29 cellular contexts compared by ENCODE assay signal in genomic region chr11:134757633-134758032, GRCh38.
"Had no signal": no experiment of that assay in that cellular context is flagged by ENCODE, and none has a peak within 500 bp of the region (broad histone marks: within the 10 kb centered on the region; RNA-seq: fewer than 3 reads in every experiment).

No MANE protein-coding gene starts in this region.

- H3K4me1 ChIP-seq: SJCRH30 had no signal

- H3K4me3 ChIP-seq: PC-9, SJCRH30, SK-N-MC had no signal

- H3K27ac ChIP-seq: PC-9, RWPE1, SJCRH30, SK-N-MC had no signal

- H2AFZ ChIP-seq: PC-9 had no signal

- ATAC-seq: Panc1, Right ventricle myocardium inferior, SK-N-SH treated with all-trans-retinoic acid at 6 μM for 48 hours had no signal

- H3K9me3 ChIP-seq: SJCRH30 had no signal

- H3K4me2 ChIP-seq: PC-9 had no signal

- DNase-seq: Karpas-422, MM.1S, NCI-H1048, NCI-H1092 treated with DMSO at 0.1 percent for 48 hours, NCI-H1105 treated with DMSO at 0.1 percent for 48 hours, NCI-H1436, NCI-H146, NCI-H1694, NCI-H1930, NCI-H2029 treated with DMSO at 0.1 percent for 48 hours, NCI-H2081 treated with DMSO at 0.1 percent for 48 hours, NCI-H2107, NCI-H2171, NCI-H226, NCI-H446 treated with DMSO at 0.1 percent for 48 hours, NCI-H510A, NCI-H526, NCI-H69, NCI-H748 treated with DMSO at 0.1 percent for 48 hours, NCI-H82, PC-9, SHP77, SIG-M5, SJCRH30 had no signal

- H3K36me3 ChIP-seq: SJCRH30 had no signal
